ENCODE assay signal across 20 cellular contexts in the genomic region with DNA sequence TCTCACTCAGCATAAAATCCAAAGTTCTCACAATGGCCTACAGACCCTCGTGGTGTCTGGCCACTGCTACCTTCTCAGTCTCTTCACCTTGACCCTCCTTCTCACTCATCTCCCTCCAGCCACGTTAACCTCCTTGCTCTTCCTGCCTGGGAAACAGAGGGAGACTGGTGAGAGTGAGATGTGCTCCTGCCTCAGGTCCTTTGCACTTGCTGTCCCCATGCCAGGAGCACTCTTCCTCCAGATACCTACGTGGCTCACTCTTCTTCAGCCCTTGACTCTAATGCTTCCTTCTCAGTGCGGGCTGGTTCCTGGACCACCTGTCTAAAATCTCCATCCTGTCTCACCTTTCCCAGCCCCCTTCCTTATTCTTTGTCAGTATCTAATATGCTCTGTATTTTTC. TPM values are rescaled to one million over a fixed set of nuclear protein-coding genes. Genes with fewer than 3 reads are reported as not detected.
DNase-seq lines count a peak whose midpoint lies in the region; ATAC-seq and TF ChIP-seq lines count a peak whose summit lies in the region.
"Had no signal": no experiment of that assay in that cellular context is flagged by ENCODE, and none has a peak within 500 bp of the region (broad histone marks: within the 10 kb centered on the region; RNA-seq: fewer than 3 reads in every experiment).

No MANE protein-coding gene starts in this region.

- H3K36me3 Mint-ChIP-seq in activated T-helper 17 cell treated with anti-CD3 and anti-CD28 coated beads, Interleukin-2, amount 50 U/mL, for 72 hours (ENCODE audit: low read depth) = peaks cover 35% of the 10 kb centered on the region
- peaks cover 24% of the 10 kb centered on the region for H3K36me3 Mint-ChIP-seq in memory B cell
- peaks cover 5% of the 10 kb centered on the region for H3K36me3 Mint-ChIP-seq in stimulated activated effector memory CD8-positive, alpha-beta T cell treated with anti-CD3 and anti-CD28 coated beads, Interleukin-12 subunit alpha, Interleukin-12 subunit beta, amount 100 ng/mL, for 72 hours

- no peak overlapping the region for H3K4me3 ChIP-seq in IMR-90 (ENCODE audit: insufficient read depth, low read depth, low read length)
- H3K4me3 ChIP-seq: BLaER1, GM23248, MG63, SJSA1 had no signal

- no peak for TF ChIP-seq POLR2A in IMR-90 (IDR thresholded peaks at IDR 0.05; ENCODE audit: low read depth, low read length)

- dilution Hi-C loops in IMR-90 (cut with HindIII; ENCODE audit: low sequenced_read_pairs, unreplicated experiment) = no loop called here

- no peak overlapping the region for H3K27ac ChIP-seq in IMR-90 (ENCODE audit: insufficient read depth, low read length)
- H3K27ac ChIP-seq: GM23248, SJSA1 had no signal

- no peaks in the 10 kb centered on the region for H3K4me1 Mint-ChIP-seq in activated T-helper 17 cell treated with anti-CD3 and anti-CD28 coated beads, Interleukin-2, amount 50 U/mL, for 72 hours
- peaks cover 5% of the 10 kb centered on the region for H3K4me1 Mint-ChIP-seq in memory B cell
- H3K4me1 Mint-ChIP-seq in stimulated activated effector memory CD8-positive, alpha-beta T cell treated with anti-CD3 and anti-CD28 coated beads, Interleukin-12 subunit alpha, Interleukin-12 subunit beta, amount 100 ng/mL, for 72 hours = no peaks in the 10 kb centered on the region

- no CpG with 5 or more reads among the region's 4 CpGs for WGBS in IMR-90 (ENCODE audit: extremely low coverage in 2 of 2, insufficient read length in 1 of 2), 2 experiments

- no peak overlapping the region for H3K18ac ChIP-seq in IMR-90 (ENCODE audit: low read depth, low read length)

- H3K4me3 Mint-ChIP-seq in activated T-helper 17 cell treated with anti-CD3 and anti-CD28 coated beads, Interleukin-2, amount 50 U/mL, for 72 hours = no peak overlapping the region
- H3K4me3 Mint-ChIP-seq in memory B cell = no peak overlapping the region
- H3K4me3 Mint-ChIP-seq in stimulated activated effector memory CD8-positive, alpha-beta T cell treated with anti-CD3 and anti-CD28 coated beads, Interleukin-12 subunit alpha, Interleukin-12 subunit beta, amount 100 ng/mL, for 72 hours = no peak overlapping the region
- H3K4me3 Mint-ChIP-seq: CD4-positive, alpha-beta T cell; H9; HFFc6 had no signal

- no peak overlapping the region for H3K23ac ChIP-seq in IMR-90 (ENCODE audit: low read depth, low read length)

- no peaks in the 10 kb centered on the region for H3K27me3 Mint-ChIP-seq in activated T-helper 17 cell treated with anti-CD3 and anti-CD28 coated beads, Interleukin-2, amount 50 U/mL, for 72 hours
- no peaks in the 10 kb centered on the region for H3K27me3 Mint-ChIP-seq in memory B cell
- H3K27me3 Mint-ChIP-seq: CD4-positive, alpha-beta T cell had no signal

- H2AK9ac ChIP-seq in IMR-90 (replicated peaks; ENCODE audit: low read depth, low read length, poor library complexity) = no peak overlapping the region

- H3K14ac ChIP-seq in IMR-90 (replicated peaks; ENCODE audit: low read depth, low read length) = no peak overlapping the region

- H3K4me1 ChIP-seq in IMR-90 (ENCODE audit: control insufficient read depth, insufficient read depth, low read length) = peaks cover 14% of the 10 kb centered on the region

- no peaks in the 10 kb centered on the region for H4K20me1 ChIP-seq in IMR-90 (ENCODE audit: insufficient read depth, low read length)
- H4K20me1 ChIP-seq: BLaER1 had no signal

- TF ChIP-seq CTCF in IMR-90 (conservative IDR thresholded peaks at IDR 0.05; ENCODE audit: low read depth, low read length) = no peak

- no peak overlapping the region for H2BK15ac ChIP-seq in IMR-90 (ENCODE audit: low read depth, low read length)

- H3K27ac Mint-ChIP-seq in activated T-helper 17 cell treated with anti-CD3 and anti-CD28 coated beads, Interleukin-2, amount 50 U/mL, for 72 hours = peak overlapping the region; percentile 16
- peak overlapping the region; percentile 8 for H3K27ac Mint-ChIP-seq in memory B cell
- peak overlapping the region; percentile 5 for H3K27ac Mint-ChIP-seq in stimulated activated effector memory CD8-positive, alpha-beta T cell treated with anti-CD3 and anti-CD28 coated beads, Interleukin-12 subunit alpha, Interleukin-12 subunit beta, amount 100 ng/mL, for 72 hours
- H3K27ac Mint-ChIP-seq: CD4-positive, alpha-beta T cell; HFFc6 had no signal

- peaks cover 3 to 13% of the 10 kb centered on the region in 2 experiments; a peak in 3 of 4 replicates for H3K79me1 ChIP-seq in IMR-90 (ENCODE audit: low read depth in 1 of 2, low read length in 2 of 2)

- POLR2A ChIA-PET in IMR-90 (lab: Charles Lee; ENCODE audit: unreplicated experiment) = no interaction called here

- H3K9me3 ChIP-seq in IMR-90 (ENCODE audit: control insufficient read depth, insufficient read depth, low read length) = no peaks in the 10 kb centered on the region
- H3K9me3 ChIP-seq: BLaER1, MG63, SJSA1 had no signal

- no peak for TF ChIP-seq RAD21 in IMR-90 (IDR thresholded peaks at IDR 0.05; ENCODE audit: low read length)

- DNase-seq in IMR-90 (no peak), memory B cell (ENCODE audit: low spot score in 2 of 2) (no peak), NCI-H774 (lab: John Stamatoyannopoulos, UW) (no peak), DMS53 (lab: John Stamatoyannopoulos, UW) (no peak)
- no peak for DNase-seq in stimulated activated effector memory CD8-positive, alpha-beta T cell treated with anti-CD3 and anti-CD28 coated beads, Interleukin-12 subunit alpha, Interleukin-12 subunit beta, amount 100 ng/mL, for 72 hours (ENCODE audit: low spot score in 2 of 2)
- DNase-seq: CD4-positive, alpha-beta T cell; GM23248; H9; HFFc6; KG1; MG63; NCI-H2029 treated with DMSO at 0.1 percent for 48 hours; NCI-H446 treated with DMSO at 0.1 percent for 48 hours; NCI-H526; Right ventricle myocardium superior; RPMI8226 had no signal

- in situ Hi-C loops in IMR-90 (cut with MboI; ENCODE audit: low sequenced_read_pairs) = no loop called here

- no peaks in the 10 kb centered on the region for H3K27me3 ChIP-seq in IMR-90 (ENCODE audit: control insufficient read depth, insufficient read depth, low read length)
- H3K27me3 ChIP-seq: BLaER1, MG63, SJSA1 had no signal

- H3K36me3 ChIP-seq in IMR-90 (ENCODE audit: control insufficient read depth, insufficient read depth, low read length) = peaks cover 22% of the 10 kb centered on the region
- H3K36me3 ChIP-seq: MG63 had no signal

- H4K91ac ChIP-seq in IMR-90 (ENCODE audit: insufficient read depth, low read depth, low read length) = no peak overlapping the region

- no peak overlapping the region for H2BK120ac ChIP-seq in IMR-90 (ENCODE audit: low read depth, low read length)

- BruUV-seq in IMR-90 (replicated peaks; lab: Mats Ljungman, UMichigan) = no TSS peak

- no peak overlapping the region for H2BK20ac ChIP-seq in IMR-90 (ENCODE audit: low read depth, low read length)

- H2BK5ac ChIP-seq in IMR-90 (ENCODE audit: low read depth, low read length, poor library complexity, severe bottlenecking) = no peak overlapping the region

- no peak overlapping the region for H2AFZ ChIP-seq in IMR-90 (replicated peaks; ENCODE audit: low read length, poor library complexity)
- H2AFZ ChIP-seq: GM23248 had no signal

- H3K4ac ChIP-seq in IMR-90 (ENCODE audit: low read depth, low read length) = no peak overlapping the region

- no peak overlapping the region for H4K8ac ChIP-seq in IMR-90 (ENCODE audit: low read depth in 2 of 2, low read length in 2 of 2)

- CTCF ChIA-PET in IMR-90 (lab: Yijun Ruan, JAX) = no interaction called here

- no peak overlapping the region for H3K9ac ChIP-seq in IMR-90 (ENCODE audit: low read depth, low read length)
- H3K9ac ChIP-seq: GM23248 had no signal

- no peak overlapping the region for H4K5ac ChIP-seq in IMR-90 (ENCODE audit: low read depth, low read length)

- 0 out of 2 replicates have a peak overlapping the region, but pooled peaks have one; percentile 16 for H2AK5ac ChIP-seq in IMR-90 (ENCODE audit: low read depth, low read length)

- no peak for ATAC-seq in IMR-90 (ENCODE audit: low read depth)
- no peak for ATAC-seq in activated T-helper 17 cell treated with anti-CD3 and anti-CD28 coated beads, Interleukin-2, amount 50 U/mL, for 72 hours (replicated peaks)
- ATAC-seq in memory B cell (ENCODE audit: low read depth) = no peak
- ATAC-seq in stimulated activated effector memory CD8-positive, alpha-beta T cell treated with anti-CD3 and anti-CD28 coated beads, Interleukin-12 subunit alpha, Interleukin-12 subunit beta, amount 100 ng/mL, for 72 hours = no peak
- ATAC-seq in GM21367 (IDR thresholded peaks at IDR 0.05; ENCODE audit: unreplicated experiment) = no peak

- H3K9me3 Mint-ChIP-seq in activated T-helper 17 cell treated with anti-CD3 and anti-CD28 coated beads, Interleukin-2, amount 50 U/mL, for 72 hours = no peaks in the 10 kb centered on the region
- H3K9me3 Mint-ChIP-seq in memory B cell = no peaks in the 10 kb centered on the region
- H3K9me3 Mint-ChIP-seq in stimulated activated effector memory CD8-positive, alpha-beta T cell treated with anti-CD3 and anti-CD28 coated beads, Interleukin-12 subunit alpha, Interleukin-12 subunit beta, amount 100 ng/mL, for 72 hours = no peaks in the 10 kb centered on the region
- H3K9me3 Mint-ChIP-seq: CD4-positive, alpha-beta T cell; H9; HFFc6 had no signal

- intact Hi-C loops in IMR-90 (cut with micrococcal nuclease) = no loop called here

- no peak overlapping the region for H3K4me2 ChIP-seq in IMR-90 (ENCODE audit: low read depth, low read length)

- H3K9me1 ChIP-seq in IMR-90 (ENCODE audit: insufficient read depth, low read length) = peaks cover 16% of the 10 kb centered on the region

- H3K56ac ChIP-seq in IMR-90 (ENCODE audit: extremely low read depth, insufficient read depth, low read length) = no peak overlapping the region

TF ChIP-seq in IMR-90, 13 proteins besides CTCF, POLR2A, EP300 and RAD21 (continues in another document):
- TF ChIP-seq CHD1 (IDR thresholded peaks at IDR 0.05; ENCODE audit: low read depth, low read length) (no peak), BHLHE40 (IDR thresholded peaks at IDR 0.05; ENCODE audit: low read depth, low read length) (no peak), NFE2L2 (IDR thresholded peaks at IDR 0.05; ENCODE audit: low read depth, low read length) (no peak), CEBPB (IDR thresholded peaks at IDR 0.05; ENCODE audit: low read depth, low read length) (no peak)
- TF ChIP-seq, protein P1, sequence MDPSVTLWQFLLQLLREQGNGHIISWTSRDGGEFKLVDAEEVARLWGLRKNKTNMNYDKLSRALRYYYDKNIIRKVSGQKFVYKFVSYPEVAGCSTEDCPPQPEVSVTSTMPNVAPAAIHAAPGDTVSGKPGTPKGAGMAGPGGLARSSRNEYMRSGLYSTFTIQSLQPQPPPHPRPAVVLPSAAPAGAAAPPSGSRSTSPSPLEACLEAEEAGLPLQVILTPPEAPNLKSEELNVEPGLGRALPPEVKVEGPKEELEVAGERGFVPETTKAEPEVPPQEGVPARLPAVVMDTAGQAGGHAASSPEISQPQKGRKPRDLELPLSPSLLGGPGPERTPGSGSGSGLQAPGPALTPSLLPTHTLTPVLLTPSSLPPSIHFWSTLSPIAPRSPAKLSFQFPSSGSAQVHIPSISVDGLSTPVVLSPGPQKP (IDR thresholded peaks at IDR 0.05; ENCODE audit: borderline replicate concordance, low read depth, low read length) = no peak

RNA-seq across cellular contexts. Expression of a gene that starts 24.7 kb away (rescaled TPM):
- total RNA-seq in IMR-90 (2012; rRNA removed) = 2.8 and 3.0 TPM in 2 replicates
- 11.1 and 12.8 TPM in 2 replicates for polyA plus RNA-seq in IMR-90 (2012; rRNA removed)
- 4.8 and 18.3 TPM in 2 replicates for polyA plus RNA-seq in IMR-90 (2012; cell fraction: cytosol; rRNA removed)
- polyA plus RNA-seq in IMR-90 (2012; cell fraction: nucleus; rRNA removed; ENCODE audit: low replicate concordance) = 25.0 and 36.8 TPM in 2 replicates
- 1 to 10 TPM; 4.3 to 6.5 TPM for total RNA-seq in activated T-helper 17 cell treated with anti-CD3 and anti-CD28 coated beads, Interleukin-2, amount 50 U/mL, for 72 hours
